In the genomic region with DNA sequence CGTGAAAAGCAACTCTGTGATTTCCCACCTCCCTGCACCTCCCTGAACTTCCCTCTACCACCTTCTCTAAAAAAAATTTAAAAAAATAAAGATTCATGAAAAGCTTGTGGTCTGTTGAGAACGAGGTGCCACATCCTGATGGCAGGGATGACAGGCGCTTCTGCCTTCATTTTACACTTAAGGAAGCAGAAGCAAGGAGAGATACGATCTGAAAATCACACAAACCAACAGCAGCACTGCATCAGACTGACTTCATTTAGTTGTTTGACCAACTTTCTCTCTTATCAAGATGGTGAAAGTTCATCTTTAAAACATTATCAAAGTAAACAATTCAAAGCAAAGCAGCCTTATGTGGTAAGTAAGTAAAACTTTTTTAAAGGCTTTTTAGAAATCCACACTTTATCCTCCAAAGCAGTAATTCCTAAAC, we compare ENCODE assay signal across 11 cellular contexts. TPM values are rescaled to one million over a fixed set of nuclear protein-coding genes. Genes with fewer than 3 reads are reported as not detected.
DNase-seq lines count a peak whose midpoint lies in the region; ATAC-seq lines count a peak whose summit lies in the region.
"Had no signal": no experiment of that assay in that cellular context is flagged by ENCODE, and none has a peak within 500 bp of the region (broad histone marks: within the 10 kb centered on the region; RNA-seq: fewer than 3 reads in every experiment).

No MANE protein-coding gene starts in this region.

- H3K27ac Mint-ChIP-seq in IgD-negative memory B cell: peak overlapping the region in 2 of 3 donors; percentile 9 to 67
- peak overlapping the region; percentile 48 for H3K27ac Mint-ChIP-seq in activated T-helper 1 cell treated with anti-CD3 and anti-CD28 coated beads, Interleukin-12 subunit alpha, Interleukin-12 subunit beta, Interleukin-2, Interleukin-4 antibody, amounts not matched to agents 30 ng/mL and 10 ng/mL and 1 ng/mL, durations not matched to agents 14 hours and 24 hours and 36 hours
- peak overlapping the region; percentile 66 to 93 (median 76) for H3K27ac Mint-ChIP-seq in naive thymus-derived CD4-positive, alpha-beta T cell

- H3K27ac ChIP-seq in naive thymus-derived CD4-positive, alpha-beta T cell (ENCODE audit: low read depth, low read length): peak overlapping the region; percentile 39

- CTCF ChIA-PET in naive thymus-derived CD4-positive, alpha-beta T cell (lab: Charles Lee): no interaction called here

- POLR2A ChIA-PET in naive thymus-derived CD4-positive, alpha-beta T cell (lab: Charles Lee): no interaction called here

- H3K36me3 ChIP-seq in naive thymus-derived CD4-positive, alpha-beta T cell (ENCODE audit: control insufficient read depth in 2 of 3, insufficient read depth in 3 of 3, low read length in 3 of 3): no peaks in the 10 kb centered on the region
- H3K36me3 ChIP-seq: heart left ventricle had no signal

- H3K9me3 Mint-ChIP-seq in IgD-negative memory B cell: peaks cover 0 to 11% (median 3%) of the 10 kb centered on the region in 3 donors
- peaks cover 5% of the 10 kb centered on the region for H3K9me3 Mint-ChIP-seq in activated T-helper 1 cell treated with anti-CD3 and anti-CD28 coated beads, Interleukin-12 subunit alpha, Interleukin-12 subunit beta, Interleukin-2, Interleukin-4 antibody, amounts not matched to agents 30 ng/mL and 10 ng/mL and 1 ng/mL, durations not matched to agents 14 hours and 24 hours and 36 hours
- H3K9me3 Mint-ChIP-seq in naive thymus-derived CD4-positive, alpha-beta T cell: peaks cover 0 to 10% (median 0%) of the 10 kb centered on the region in 11 donors
- H3K9me3 Mint-ChIP-seq: dendritic cell treated with granulocyte-macrophage colony-stimulating factor and Interleukin-4, amounts not matched to agents 40 ng/mL and 50 ng/mL, for 4 days had no signal

- DNase-seq in GDM1 (lab: John Stamatoyannopoulos, UW): peak; percentile 35
- DNase-seq in activated T-helper 1 cell treated with anti-CD3 and anti-CD28 coated beads, Interleukin-12 subunit alpha, Interleukin-12 subunit beta, Interleukin-2, Interleukin-4 antibody, amounts not matched to agents 30 ng/mL and 10 ng/mL and 1 ng/mL, durations not matched to agents 14 hours and 24 hours and 36 hours (ENCODE audit: low spot score): no peak
- DNase-seq in naive thymus-derived CD4-positive, alpha-beta T cell: peak in 7 of 9 donors; percentile 31 to 64 (median 56)
- DNase-seq in NCI-H748 (lab: John Stamatoyannopoulos, UW; ENCODE audit: unreplicated experiment): no peak
- no peak for DNase-seq in cortex of kidney (lab: John Stamatoyannopoulos, UW)
- DNase-seq in NCI-H187 (lab: John Stamatoyannopoulos, UW): no peak
- no peak for DNase-seq in NCI-H2227 (lab: John Stamatoyannopoulos, UW; ENCODE audit: unreplicated experiment)
- DNase-seq: heart left ventricle, SHP77 had no signal

- H3K4me1 Mint-ChIP-seq in IgD-negative memory B cell: peaks cover 24 to 32% (median 27%) of the 10 kb centered on the region in 3 donors
- H3K4me1 Mint-ChIP-seq in activated T-helper 1 cell treated with anti-CD3 and anti-CD28 coated beads, Interleukin-12 subunit alpha, Interleukin-12 subunit beta, Interleukin-2, Interleukin-4 antibody, amounts not matched to agents 30 ng/mL and 10 ng/mL and 1 ng/mL, durations not matched to agents 14 hours and 24 hours and 36 hours (ENCODE audit: low read depth): peaks cover 37% of the 10 kb centered on the region
- peaks cover 22 to 61% (median 51%) of the 10 kb centered on the region in 7 donors for H3K4me1 Mint-ChIP-seq in naive thymus-derived CD4-positive, alpha-beta T cell

- H3K27me3 Mint-ChIP-seq in IgD-negative memory B cell: no peaks in the 10 kb centered on the region
- no peaks in the 10 kb centered on the region for H3K27me3 Mint-ChIP-seq in activated T-helper 1 cell treated with anti-CD3 and anti-CD28 coated beads, Interleukin-12 subunit alpha, Interleukin-12 subunit beta, Interleukin-2, Interleukin-4 antibody, amounts not matched to agents 30 ng/mL and 10 ng/mL and 1 ng/mL, durations not matched to agents 14 hours and 24 hours and 36 hours (ENCODE audit: insufficient read depth)
- no peaks in the 10 kb centered on the region for H3K27me3 Mint-ChIP-seq in naive thymus-derived CD4-positive, alpha-beta T cell
- H3K27me3 Mint-ChIP-seq: dendritic cell treated with granulocyte-macrophage colony-stimulating factor and Interleukin-4, amounts not matched to agents 40 ng/mL and 50 ng/mL, for 4 days had no signal

- peak overlapping the region in 2 of 4 donors; percentile 72 to 80 for H3K4me3 Mint-ChIP-seq in IgD-negative memory B cell
- H3K4me3 Mint-ChIP-seq in activated T-helper 1 cell treated with anti-CD3 and anti-CD28 coated beads, Interleukin-12 subunit alpha, Interleukin-12 subunit beta, Interleukin-2, Interleukin-4 antibody, amounts not matched to agents 30 ng/mL and 10 ng/mL and 1 ng/mL, durations not matched to agents 14 hours and 24 hours and 36 hours: no peak overlapping the region
- H3K4me3 Mint-ChIP-seq in naive thymus-derived CD4-positive, alpha-beta T cell: peak overlapping the region; percentile 50 to 75 (median 72)
- H3K4me3 Mint-ChIP-seq: dendritic cell treated with granulocyte-macrophage colony-stimulating factor and Interleukin-4, amounts not matched to agents 40 ng/mL and 50 ng/mL, for 4 days had no signal

- no peaks in the 10 kb centered on the region for H3K9me3 ChIP-seq in naive thymus-derived CD4-positive, alpha-beta T cell (ENCODE audit: control insufficient read depth in 2 of 3, low read length in 3 of 3)

- ATAC-seq in naive thymus-derived CD4-positive, alpha-beta T cell: peak; percentile 87

- no peaks in the 10 kb centered on the region for H3K27me3 ChIP-seq in naive thymus-derived CD4-positive, alpha-beta T cell (ENCODE audit: control insufficient read depth in 2 of 2, insufficient read depth in 2 of 2, low read length in 2 of 2)
- H3K27me3 ChIP-seq: heart left ventricle had no signal

- H3K4me3 ChIP-seq in naive thymus-derived CD4-positive, alpha-beta T cell (ENCODE audit: low read length): no peak overlapping the region
- H3K4me3 ChIP-seq: heart left ventricle had no signal

- peaks cover 6% of the 10 kb centered on the region for H3K36me3 Mint-ChIP-seq in IgD-negative memory B cell
- H3K36me3 Mint-ChIP-seq in activated T-helper 1 cell treated with anti-CD3 and anti-CD28 coated beads, Interleukin-12 subunit alpha, Interleukin-12 subunit beta, Interleukin-2, Interleukin-4 antibody, amounts not matched to agents 30 ng/mL and 10 ng/mL and 1 ng/mL, durations not matched to agents 14 hours and 24 hours and 36 hours (ENCODE audit: low read depth): peaks cover 7% of the 10 kb centered on the region
- H3K36me3 Mint-ChIP-seq in naive thymus-derived CD4-positive, alpha-beta T cell: peaks cover 0 to 25% (median 5%) of the 10 kb centered on the region in 5 donors

- intact Hi-C loops in activated T-helper 1 cell treated with anti-CD3 and anti-CD28 coated beads, Interleukin-12 subunit alpha, Interleukin-12 subunit beta, Interleukin-2, Interleukin-4 antibody, amounts not matched to agents 30 ng/mL and 10 ng/mL and 1 ng/mL, durations not matched to agents 14 hours and 24 hours and 36 hours (cut with micrococcal nuclease): loop anchor here (2.0 kb wide), 1 partner anchor 13 kb away; no protein-coding TSS in a partner anchor
- intact Hi-C loops in naive thymus-derived CD4-positive, alpha-beta T cell (cut with micrococcal nuclease): loop anchor here (1.0 to 2.0 kb wide), 2 partner anchors 12 to 15 kb away; a partner anchor contains a TSS

- H3K4me1 ChIP-seq in naive thymus-derived CD4-positive, alpha-beta T cell (ENCODE audit: control insufficient read depth in 2 of 2, insufficient read depth in 2 of 2, low read length in 2 of 2): peaks cover 18 to 21% of the 10 kb centered on the region in 2 donors

RNA-seq across cellular contexts. Expression of a gene that starts 15.5 kb away (rescaled TPM):
- 36.1 TPM for polyA plus RNA-seq in IgD-negative memory B cell
- total RNA-seq in activated T-helper 1 cell treated with anti-CD3 and anti-CD28 coated beads, Interleukin-12 subunit alpha, Interleukin-12 subunit beta, Interleukin-2, Interleukin-4 antibody, amounts not matched to agents 30 ng/mL and 10 ng/mL and 1 ng/mL, durations not matched to agents 14 hours and 24 hours and 36 hours: 17.9 and 21.8 TPM in 2 replicates
- 10 to 100 TPM; 25.3 to 80.1 (median 29.9) TPM for total RNA-seq in naive thymus-derived CD4-positive, alpha-beta T cell
- polyA plus RNA-seq in naive thymus-derived CD4-positive, alpha-beta T cell: 10 to 100 TPM; 13.9 to 15.0 TPM

RNA-seq across cellular contexts. Expression of a gene that starts 27.7 kb away (rescaled TPM):
- polyA plus RNA-seq in IgD-negative memory B cell: 39.8 TPM
- total RNA-seq in activated T-helper 1 cell treated with anti-CD3 and anti-CD28 coated beads, Interleukin-12 subunit alpha, Interleukin-12 subunit beta, Interleukin-2, Interleukin-4 antibody, amounts not matched to agents 30 ng/mL and 10 ng/mL and 1 ng/mL, durations not matched to agents 14 hours and 24 hours and 36 hours: 32.7 and 35.0 TPM in 2 replicates
- total RNA-seq in naive thymus-derived CD4-positive, alpha-beta T cell: 10 to 100 TPM; 18.0 to 31.2 (median 26.8) TPM
- polyA plus RNA-seq in naive thymus-derived CD4-positive, alpha-beta T cell: 10 to 100 TPM; 33.1 to 36.2 TPM

Comparison
In these comparisons a context has a peak if more than half of its experiments do, and no peak if none do; other contexts are left out.
1. DNase-seq: peak in GDM1 (single experiment) and naive thymus-derived CD4-positive, alpha-beta T cell (7 of 9); none in activated T-helper 1 cell treated with anti-CD3 and anti-CD28 coated beads, Interleukin-12 subunit alpha, Interleukin-12 subunit beta, Interleukin-2, Interleukin-4 antibody, amounts not matched to agents 30 ng/mL and 10 ng/mL and 1 ng/mL, durations not matched to agents 14 hours and 24 hours and 36 hours (single experiment), NCI-H748 (single experiment), cortex of kidney (single experiment), NCI-H187 (0 of 2) and NCI-H2227 (single experiment).
2. Peak in every context shown above with its lines, with median percentiles within 50 percentile points of each other: H3K27ac Mint-ChIP-seq.